Comparison of ENCODE assay signal across 10 cellular contexts in the genomic region with DNA sequence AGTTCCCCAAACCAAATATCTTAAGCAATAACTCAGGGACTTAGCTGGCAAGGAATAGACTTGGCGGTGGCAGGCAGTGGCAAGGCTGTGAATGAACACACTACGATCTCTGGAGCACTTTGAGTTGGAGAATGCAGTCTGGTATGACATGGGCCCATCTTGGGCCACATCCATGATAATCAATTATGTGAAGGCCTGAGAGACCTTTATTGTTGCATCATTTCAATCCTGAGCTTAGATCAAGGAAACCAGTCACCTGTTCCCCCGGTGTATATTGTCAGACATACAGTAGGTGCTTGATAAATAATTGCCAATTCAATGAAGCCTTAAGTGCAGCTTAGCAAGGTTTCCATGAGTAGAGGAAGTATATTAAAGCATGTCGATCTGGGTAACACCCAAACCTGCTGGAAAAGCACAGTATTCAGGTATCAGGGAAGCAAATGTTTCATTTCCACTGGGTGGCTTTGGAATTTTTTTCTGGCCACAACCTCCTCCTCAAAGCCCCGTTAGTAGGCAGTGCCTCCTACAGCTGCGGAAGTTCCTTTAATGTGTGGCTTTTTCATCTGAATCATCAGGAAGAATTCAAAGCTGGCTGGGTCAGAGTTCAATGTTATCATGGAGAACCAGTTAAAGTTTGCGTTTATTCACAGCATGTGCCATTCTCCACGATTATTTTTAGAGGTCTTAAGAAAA. TPM values are rescaled to one million over a fixed set of nuclear protein-coding genes. Genes with fewer than 3 reads are reported as not detected.
DNase-seq lines count a peak whose midpoint lies in the region; ATAC-seq and TF ChIP-seq lines count a peak whose summit lies in the region.
"Had no signal": no experiment of that assay in that cellular context is flagged by ENCODE, and none has a peak within 500 bp of the region (broad histone marks: within the 10 kb centered on the region; RNA-seq: fewer than 3 reads in every experiment).

No MANE protein-coding gene starts in this region.

- TF ChIP-seq POLR2A in prostate gland (IDR thresholded peaks at IDR 0.05): no peak

- no peaks in the 10 kb centered on the region for H3K27me3 ChIP-seq in SJCRH30
- H3K27me3 ChIP-seq in prostate gland (replicated peaks; ENCODE audit: insufficient read depth): no peaks in the 10 kb centered on the region

- no peaks in the 10 kb centered on the region for H3K36me3 Mint-ChIP-seq in activated naive CD4-positive, alpha-beta T cell treated with anti-CD3 and anti-CD28 coated beads for 36 hours (ENCODE audit: low read depth)
- peaks cover 29% of the 10 kb centered on the region for H3K36me3 Mint-ChIP-seq in activated naive CD4-positive, alpha-beta T cell treated with anti-CD3 and anti-CD28 coated beads, Interleukin-2, amount 10 ng/mL, durations not matched to agents 7 days and 5 days

- peak overlapping the region; percentile 80 for H3K27ac Mint-ChIP-seq in activated naive CD4-positive, alpha-beta T cell treated with anti-CD3 and anti-CD28 coated beads for 36 hours
- H3K27ac Mint-ChIP-seq in activated naive CD4-positive, alpha-beta T cell treated with anti-CD3 and anti-CD28 coated beads, Interleukin-2, amount 10 ng/mL, durations not matched to agents 7 days and 5 days: no peak overlapping the region

- H3K27ac ChIP-seq in SJCRH30 (peak overlapping the region; percentile 71), prostate gland (no peak overlapping the region)

- H3K4me3 ChIP-seq in SJCRH30: peak overlapping the region; percentile 38
- H3K4me3 ChIP-seq in epithelial cell of proximal tubule (ENCODE audit: low read depth, low read length): no peak overlapping the region
- H3K4me3 ChIP-seq in prostate gland: no peak overlapping the region

- CTCF ChIA-PET in activated naive CD4-positive, alpha-beta T cell treated with anti-CD3 and anti-CD28 coated beads for 36 hours (lab: Charles Lee): interaction anchor here (0.7 to 1.4 kb wide), 6 partner anchors 9 to 156 kb away, joined by 3 to 6 read pairs (median 3); partner anchors contain the start of gene CASS4
- CTCF ChIA-PET in activated naive CD4-positive, alpha-beta T cell treated with anti-CD3 and anti-CD28 coated beads, Interleukin-2, amount 10 ng/mL, durations not matched to agents 7 days and 5 days (lab: Charles Lee): interaction anchor here (0.6 to 1.2 kb wide), 2 partner anchors 11 to 45 kb away, joined by 3 to 4 read pairs; no protein-coding TSS in a partner anchor

- H3K27me3 Mint-ChIP-seq in activated naive CD4-positive, alpha-beta T cell treated with anti-CD3 and anti-CD28 coated beads for 36 hours (ENCODE audit: low read depth): no peaks in the 10 kb centered on the region
- no peaks in the 10 kb centered on the region for H3K27me3 Mint-ChIP-seq in activated naive CD4-positive, alpha-beta T cell treated with anti-CD3 and anti-CD28 coated beads, Interleukin-2, amount 10 ng/mL, durations not matched to agents 7 days and 5 days

- H3K36me3 ChIP-seq in SJCRH30 (no peaks in the 10 kb centered on the region), prostate gland (no peaks in the 10 kb centered on the region)

- WGBS in prostate gland: 79% methylated on average over 8 of the region's 8 CpGs

- intact Hi-C loops in activated naive CD4-positive, alpha-beta T cell treated with anti-CD3 and anti-CD28 coated beads for 36 hours (cut with micrococcal nuclease): loop anchor here (1.0 kb wide), 2 partner anchors 8 kb away; no protein-coding TSS in a partner anchor
- intact Hi-C loops in prostate gland (cut with DNase I): no loop called here

- no peaks in the 10 kb centered on the region for H3K9me3 Mint-ChIP-seq in activated naive CD4-positive, alpha-beta T cell treated with anti-CD3 and anti-CD28 coated beads for 36 hours
- no peaks in the 10 kb centered on the region for H3K9me3 Mint-ChIP-seq in activated naive CD4-positive, alpha-beta T cell treated with anti-CD3 and anti-CD28 coated beads, Interleukin-2, amount 10 ng/mL, durations not matched to agents 7 days and 5 days

- DNase-seq in activated naive CD4-positive, alpha-beta T cell treated with anti-CD3 and anti-CD28 coated beads for 36 hours: no peak
- no peak for DNase-seq in activated naive CD4-positive, alpha-beta T cell treated with anti-CD3 and anti-CD28 coated beads, Interleukin-2, amount 10 ng/mL, durations not matched to agents 7 days and 5 days
- DNase-seq in SJCRH30 (peak; percentile 71 to 87), epithelial cell of proximal tubule (ENCODE audit: low read depth) (peak; percentile 62), NCI-H82 (lab: John Stamatoyannopoulos, UW) (no peak), ureter (ENCODE audit: low spot score) (no peak), prostate gland (ENCODE audit: low spot score) (no peak)
- no peak for DNase-seq in stimulated activated naive CD8-positive, alpha-beta T cell treated with anti-CD3 and anti-CD28 coated beads, Interleukin-15, Interleukin-2, amounts not matched to agents 100 U/mL and 50 U/mL, for 24 hours
- DNase-seq: left cardiac atrium, NCI-H1092 treated with DMSO at 0.1 percent for 48 hours had no signal

- no peaks in the 10 kb centered on the region for H3K9me3 ChIP-seq in SJCRH30 (replicated peaks)
- H3K9me3 ChIP-seq in prostate gland: no peaks in the 10 kb centered on the region

- TF ChIP-seq CTCF in epithelial cell of proximal tubule (conservative IDR thresholded peaks at IDR 0.05; ENCODE audit: low read depth, low read length): peak; percentile 24
- TF ChIP-seq CTCF in prostate gland (IDR thresholded peaks at IDR 0.05): no peak

- ATAC-seq in stimulated activated naive CD8-positive, alpha-beta T cell treated with anti-CD3 and anti-CD28 coated beads, Interleukin-15, Interleukin-2, amounts not matched to agents 100 U/mL and 50 U/mL, for 24 hours: peak; percentile 16

- peaks cover 11% of the 10 kb centered on the region for H3K4me1 ChIP-seq in SJCRH30
- no peaks in the 10 kb centered on the region for H3K4me1 ChIP-seq in prostate gland (replicated peaks)

- peak overlapping the region; percentile 19 for H3K4me3 Mint-ChIP-seq in activated naive CD4-positive, alpha-beta T cell treated with anti-CD3 and anti-CD28 coated beads for 36 hours
- H3K4me3 Mint-ChIP-seq in activated naive CD4-positive, alpha-beta T cell treated with anti-CD3 and anti-CD28 coated beads, Interleukin-2, amount 10 ng/mL, durations not matched to agents 7 days and 5 days: no peak overlapping the region

- peaks cover 66% of the 10 kb centered on the region for H3K4me1 Mint-ChIP-seq in activated naive CD4-positive, alpha-beta T cell treated with anti-CD3 and anti-CD28 coated beads for 36 hours (ENCODE audit: low read depth)
- peaks cover 55% of the 10 kb centered on the region for H3K4me1 Mint-ChIP-seq in activated naive CD4-positive, alpha-beta T cell treated with anti-CD3 and anti-CD28 coated beads, Interleukin-2, amount 10 ng/mL, durations not matched to agents 7 days and 5 days

RNA-seq across cellular contexts. Expression of gene CASS4, which starts 10.2 kb away (rescaled TPM):
- total RNA-seq in activated naive CD4-positive, alpha-beta T cell treated with anti-CD3 and anti-CD28 coated beads for 36 hours: 1 to 10 TPM; 5.1 to 5.2 TPM
- total RNA-seq in SJCRH30 (2014; rRNA removed; shearing (Covaris generic)): 4.9 and 5.1 TPM in 2 replicates
- total RNA-seq in epithelial cell of proximal tubule (under 0.01 and 0.14 TPM in 2 replicates), ureter (0.91 TPM), prostate gland (1 to 10 TPM in 1 of 2 donors, under 1 TPM in 1; 0.59 to 1.2 TPM)

RNA-seq across cellular contexts. Expression of gene CSTF1, which starts 29.8 kb away (rescaled TPM):
- total RNA-seq in activated naive CD4-positive, alpha-beta T cell treated with anti-CD3 and anti-CD28 coated beads for 36 hours: 10 to 100 TPM; 68.0 to 70.7 TPM
- 158 and 167 TPM in 2 replicates for total RNA-seq in SJCRH30 (2014; rRNA removed; shearing (Covaris generic))
- total RNA-seq in epithelial cell of proximal tubule: 21.6 and 39.4 TPM in 2 replicates
- 36.6 TPM for total RNA-seq in ureter
- total RNA-seq in prostate gland: 10 to 100 TPM; 35.1 to 40.2 TPM

RNA-seq across cellular contexts. Expression of gene AURKA, which starts 30.3 kb away (rescaled TPM):
- 100 to 1,000 TPM; 115 to 121 TPM for total RNA-seq in activated naive CD4-positive, alpha-beta T cell treated with anti-CD3 and anti-CD28 coated beads for 36 hours
- 225 and 240 TPM in 2 replicates for total RNA-seq in SJCRH30 (2014; rRNA removed; shearing (Covaris generic))
- 83.9 and 116 TPM in 2 replicates for total RNA-seq in epithelial cell of proximal tubule
- 1.6 TPM for total RNA-seq in ureter
- 1 to 10 TPM; 2.6 to 9.9 TPM for total RNA-seq in prostate gland

RNA-seq across cellular contexts. Expression of gene RTF2, which starts 46.1 kb away (rescaled TPM):
- 10 to 100 TPM; 76.8 to 82.9 TPM for total RNA-seq in activated naive CD4-positive, alpha-beta T cell treated with anti-CD3 and anti-CD28 coated beads for 36 hours
- total RNA-seq in SJCRH30 (2014; rRNA removed; shearing (Covaris generic)): 188 and 199 TPM in 2 replicates
- total RNA-seq in epithelial cell of proximal tubule: 50.0 and 58.5 TPM in 2 replicates
- 91.2 TPM for total RNA-seq in ureter
- 10 to 100 TPM; 71.3 to 81.7 TPM for total RNA-seq in prostate gland

Comparison
In these comparisons a context has a peak if more than half of its experiments do, and no peak if none do; other contexts are left out.
1. DNase-seq: peak in SJCRH30 (2 of 2) and epithelial cell of proximal tubule (single experiment); none in activated naive CD4-positive, alpha-beta T cell treated with anti-CD3 and anti-CD28 coated beads for 36 hours (single experiment), activated naive CD4-positive, alpha-beta T cell treated with anti-CD3 and anti-CD28 coated beads, Interleukin-2, amount 10 ng/mL, durations not matched to agents 7 days and 5 days (single experiment), stimulated activated naive CD8-positive, alpha-beta T cell treated with anti-CD3 and anti-CD28 coated beads, Interleukin-15, Interleukin-2, amounts not matched to agents 100 U/mL and 50 U/mL, for 24 hours (single experiment), NCI-H82 (single experiment), ureter (single experiment) and prostate gland (single experiment).